In genomic region chr13:93967286-93967685, GRCh38 we compare ENCODE assay signal across 17 cellular contexts.
DNase-seq lines count a peak whose midpoint lies in the region; ATAC-seq and TF ChIP-seq lines count a peak whose summit lies in the region.
"Had no signal": no experiment of that assay in that cellular context is flagged by ENCODE, and none has a peak within 500 bp of the region (broad histone marks: within the 10 kb centered on the region; RNA-seq: fewer than 3 reads in every experiment).

No MANE protein-coding gene starts in this region.

- no peaks in the 10 kb centered on the region for H4K20me1 ChIP-seq in osteoblast (ENCODE audit: insufficient read depth, low read length)
- H4K20me1 ChIP-seq: BLaER1 had no signal

- peak overlapping the region; percentile 7 for H3K4me2 ChIP-seq in osteoblast (ENCODE audit: insufficient read depth, low read length)
- H3K4me2 ChIP-seq: BLaER1 had no signal

- H2AFZ ChIP-seq in osteoblast (ENCODE audit: low read length), result no peak overlapping the region

- DNase-seq in DMS53 (lab: John Stamatoyannopoulos, UW), result peak; percentile 46
- DNase-seq in osteoblast (ENCODE audit: insufficient read length, low spot score, missing footprints), result no peak
- DNase-seq in heart right ventricle, result no peak
- no peak for DNase-seq in left ventricle myocardium superior
- DNase-seq: Caco-2; CD4-positive, CD25-positive, alpha-beta regulatory T cell; CD8-positive, alpha-beta T cell; DMS153; DMS79 treated with DMSO at 0.1 percent for 48 hours; GF-D8; GOT3; H7; HCEC 1CT had no signal

- 58 to 96% methylated on average over 2 of the region's 2 CpGs for WGBS in heart right ventricle, 2 donors

- H3K27me3 ChIP-seq in osteoblast (ENCODE audit: insufficient read depth, low read length), result no peaks in the 10 kb centered on the region
- H3K27me3 ChIP-seq in heart right ventricle, result no peaks in the 10 kb centered on the region
- H3K27me3 ChIP-seq: BLaER1 had no signal

- H3K4me3 ChIP-seq in osteoblast (ENCODE audit: insufficient read depth, low read length) (no peak overlapping the region), heart right ventricle (no peak overlapping the region)
- H3K4me3 ChIP-seq: BLaER1 had no signal

- TF ChIP-seq CTCF in 22Rv1 (IDR thresholded peaks at IDR 0.05) (no peak), VCaP (conservative IDR thresholded peaks at IDR 0.05) (no peak), osteoblast (IDR thresholded peaks at IDR 0.05; ENCODE audit: extremely low read depth, low read depth, low read length) (no peak), heart right ventricle (IDR thresholded peaks at IDR 0.05) (no peak)

- no peaks in the 10 kb centered on the region for H3K79me2 ChIP-seq in osteoblast (ENCODE audit: insufficient read depth, low read length)

- no peaks in the 10 kb centered on the region for H3K36me3 ChIP-seq in osteoblast (ENCODE audit: insufficient read depth, low read length)
- no peaks in the 10 kb centered on the region for H3K36me3 ChIP-seq in heart right ventricle
- H3K36me3 ChIP-seq: BLaER1 had no signal

- H3K9me3 ChIP-seq in osteoblast (ENCODE audit: low read depth, low read length) (no peaks in the 10 kb centered on the region), heart right ventricle (peaks cover 0 to 4% (median 0%) of the 10 kb centered on the region in 11 donors)
- H3K9me3 ChIP-seq: BLaER1, Caco-2 had no signal

- ATAC-seq in heart right ventricle, result no peak
- ATAC-seq in left ventricle myocardium superior, result no peak
- ATAC-seq: CD8-positive, alpha-beta T cell had no signal

- peaks cover 9% of the 10 kb centered on the region for H3K4me1 ChIP-seq in osteoblast (ENCODE audit: insufficient read depth, low read length)
- no peaks in the 10 kb centered on the region for H3K4me1 ChIP-seq in heart right ventricle
- H3K4me1 ChIP-seq: BLaER1, Caco-2 had no signal

- intact Hi-C loops in heart right ventricle (cut with DNase I) (loop anchor here in 1 of 10 donors (5.0 kb wide), 1 partner anchor 1190 kb away; no protein-coding TSS in a partner anchor), left ventricle myocardium superior (cut with micrococcal nuclease) (no loop called here)

- H3K27ac ChIP-seq in 22Rv1 (peak overlapping the region; percentile 58), VCaP (peak overlapping the region; percentile 13; the same call in 1 of the 2 replicates), osteoblast (ENCODE audit: low read depth, low read length) (no peak overlapping the region), heart right ventricle (no peak overlapping the region)
- H3K27ac ChIP-seq: BLaER1, C4-2B had no signal

Comparison
In these comparisons a context has a peak if more than half of its experiments do, and no peak if none do; other contexts are left out.
1. H3K27ac ChIP-seq: peak in 22Rv1 (single experiment) and VCaP (single experiment); none in osteoblast (single experiment) and heart right ventricle (0 of 10).